In genomic region chr21:34921151-34921550, GRCh38 we compare ENCODE assay signal across 21 cellular contexts.
"Had no signal": no experiment of that assay in that cellular context is flagged by ENCODE, and none has a peak within 500 bp of the region (broad histone marks: within the 10 kb centered on the region; RNA-seq: fewer than 3 reads in every experiment).

No MANE protein-coding gene starts in this region.

- H3K4me3 ChIP-seq: esophagus muscularis mucosa, gastroesophageal sphincter, psoas muscle, right lobe of liver, testis, tibial nerve, upper lobe of right lung, vagina had no signal

- H3K27ac ChIP-seq: epithelial cell of prostate, esophagus muscularis mucosa, gastroesophageal sphincter, parathyroid adenoma, psoas muscle, right lobe of liver, testis, tibial nerve, upper lobe of right lung, vagina had no signal

- H3K9me3 Mint-ChIP-seq: effector memory CD8-positive, alpha-beta T cell; nephron progenitor cell had no signal

- H3K27ac Mint-ChIP-seq: nephron progenitor cell; stimulated activated memory B cell treated with anti-CD40 and anti-IgM and Interleukin-4, amounts not matched to agents 10 μg/mL and 1 μg/mL and 100 μg/mL, for 72 hours; stimulated activated naive CD8-positive, alpha-beta T cell treated with anti-CD3 and anti-CD28 coated beads, Interleukin-15, amount 100 ng/mL, for 72 hours had no signal

- ATAC-seq: effector memory CD8-positive, alpha-beta T cell; gastroesophageal sphincter; left lobe of liver; naive thymus-derived CD4-positive, alpha-beta T cell; psoas muscle; right lobe of liver; stimulated activated memory B cell treated with anti-CD40 and anti-IgM and Interleukin-4, amounts not matched to agents 10 μg/mL and 1 μg/mL and 100 μg/mL, for 72 hours; stimulated activated naive CD8-positive, alpha-beta T cell treated with anti-CD3 and anti-CD28 coated beads, Interleukin-15, amount 100 ng/mL, for 72 hours; upper lobe of right lung had no signal

- H3K4me1 ChIP-seq: esophagus muscularis mucosa, gastroesophageal sphincter, parathyroid adenoma, psoas muscle, right lobe of liver, testis, tibial nerve, upper lobe of right lung, vagina had no signal

- DNase-seq: effector memory CD8-positive, alpha-beta T cell; glutamatergic neuron; islet precursor cell; mammary epithelial cell; naive thymus-derived CD4-positive, alpha-beta T cell; nephron progenitor cell; psoas muscle; retina; right lobe of liver; stimulated activated CD4-positive, alpha-beta T cell treated with anti-CD3 and anti-CD28 coated beads, Interleukin-4, amount 100 ng/mL, for 24 hours; stimulated activated naive CD8-positive, alpha-beta T cell treated with anti-CD3 and anti-CD28 coated beads, Interleukin-15, amount 100 ng/mL, for 72 hours; testis; upper lobe of right lung had no signal

- H2AFZ ChIP-seq: parathyroid adenoma had no signal

- H3K79me2 ChIP-seq: parathyroid adenoma had no signal

- H3K9ac ChIP-seq: parathyroid adenoma had no signal

- H3K27me3 ChIP-seq: right lobe of liver, testis, tibial nerve, upper lobe of right lung, vagina had no signal

- H3K36me3 ChIP-seq: esophagus muscularis mucosa, gastroesophageal sphincter, right lobe of liver, tibial nerve, upper lobe of right lung, vagina had no signal

- H3K27me3 Mint-ChIP-seq: effector memory CD8-positive, alpha-beta T cell; naive thymus-derived CD4-positive, alpha-beta T cell; stimulated activated memory B cell treated with anti-CD40 and anti-IgM and Interleukin-4, amounts not matched to agents 10 μg/mL and 1 μg/mL and 100 μg/mL, for 72 hours; stimulated activated naive CD8-positive, alpha-beta T cell treated with anti-CD3 and anti-CD28 coated beads, Interleukin-15, amount 100 ng/mL, for 72 hours had no signal

- H3K9me3 ChIP-seq: esophagus muscularis mucosa, gastroesophageal sphincter, psoas muscle, right lobe of liver, testis, tibial nerve, upper lobe of right lung, vagina had no signal

- H3K4me1 Mint-ChIP-seq: nephron progenitor cell had no signal

- H3K4me3 Mint-ChIP-seq: effector memory CD8-positive, alpha-beta T cell; naive thymus-derived CD4-positive, alpha-beta T cell; nephron progenitor cell; stimulated activated memory B cell treated with anti-CD40 and anti-IgM and Interleukin-4, amounts not matched to agents 10 μg/mL and 1 μg/mL and 100 μg/mL, for 72 hours; stimulated activated naive CD8-positive, alpha-beta T cell treated with anti-CD3 and anti-CD28 coated beads, Interleukin-15, amount 100 ng/mL, for 72 hours had no signal
